In genomic region chr20:45782890-45783289, GRCh38 we compare ENCODE assay signal across 10 cellular contexts. TPM values are rescaled to one million over a fixed set of nuclear protein-coding genes. Genes with fewer than 3 reads are reported as not detected.
A peak's percentile ranks its signal among the peaks of the same experiment; 100 is the strongest.
DNase-seq lines count a peak whose midpoint lies in the region; ATAC-seq lines count a peak whose summit lies in the region.
"Had no signal": no experiment of that assay in that cellular context is flagged by ENCODE, and none has a peak within 500 bp of the region (broad histone marks: within the 10 kb centered on the region; RNA-seq: fewer than 3 reads in every experiment).

No MANE protein-coding gene starts in this region.

- no peaks in the 10 kb centered on the region for H3K9me3 ChIP-seq in stomach smooth muscle (ENCODE audit: control insufficient read depth in 2 of 2, low read length in 2 of 2)
- H3K9me3 ChIP-seq: SJCRH30 had no signal

- H3K4me1 Mint-ChIP-seq in activated T-cell treated with anti-CD3 and anti-CD28 coated beads, Interleukin-2, amount 50 U/mL, for 4 hours (ENCODE audit: low read depth), result peaks cover 7% of the 10 kb centered on the region
- peaks cover 13% of the 10 kb centered on the region for H3K4me1 Mint-ChIP-seq in activated T-cell treated with anti-CD3 and anti-CD28 coated beads, Interleukin-2, amount 50 U/mL, for 24 hours (ENCODE audit: low read depth)

- H3K9ac ChIP-seq in stomach smooth muscle (ENCODE audit: low read length in 2 of 2), result no peak overlapping the region

- no peak overlapping the region for H3K4me3 Mint-ChIP-seq in activated T-cell treated with anti-CD3 and anti-CD28 coated beads, Interleukin-2, amount 50 U/mL, for 4 hours
- H3K4me3 Mint-ChIP-seq in activated T-cell treated with anti-CD3 and anti-CD28 coated beads, Interleukin-2, amount 50 U/mL, for 24 hours, result no peak overlapping the region
- H3K4me3 Mint-ChIP-seq: memory B cell had no signal

- H3K9me3 Mint-ChIP-seq in activated T-cell treated with anti-CD3 and anti-CD28 coated beads, Interleukin-2, amount 50 U/mL, for 4 hours, result no peaks in the 10 kb centered on the region
- H3K9me3 Mint-ChIP-seq in activated T-cell treated with anti-CD3 and anti-CD28 coated beads, Interleukin-2, amount 50 U/mL, for 24 hours, result no peaks in the 10 kb centered on the region
- H3K9me3 Mint-ChIP-seq: memory B cell had no signal

- H3K4me3 ChIP-seq in stomach smooth muscle (ENCODE audit: low read length in 2 of 2), result no peak overlapping the region
- H3K4me3 ChIP-seq: SJCRH30 had no signal

- no peaks in the 10 kb centered on the region for H3K27me3 ChIP-seq in stomach smooth muscle (ENCODE audit: control insufficient read depth in 1 of 2, insufficient read depth in 2 of 2, low read length in 2 of 2)

- no peak for DNase-seq in activated T-cell treated with anti-CD3 and anti-CD28 coated beads, Interleukin-2, amount 50 U/mL, for 4 hours
- no peak for DNase-seq in activated T-cell treated with anti-CD3 and anti-CD28 coated beads, Interleukin-2, amount 50 U/mL, for 24 hours
- peak; percentile 41 for DNase-seq in amniotic epithelial cell (ENCODE audit: low read depth)
- no peak for DNase-seq in DMS153 (lab: John Stamatoyannopoulos, UW)
- DNase-seq in OCI-M2 (lab: John Stamatoyannopoulos, UW; ENCODE audit: unreplicated experiment), result no peak
- DNase-seq: NCI-H2171, SJCRH30 had no signal

- no peaks in the 10 kb centered on the region for H3K36me3 Mint-ChIP-seq in activated T-cell treated with anti-CD3 and anti-CD28 coated beads, Interleukin-2, amount 50 U/mL, for 4 hours (ENCODE audit: insufficient read depth)
- H3K36me3 Mint-ChIP-seq in activated T-cell treated with anti-CD3 and anti-CD28 coated beads, Interleukin-2, amount 50 U/mL, for 24 hours (ENCODE audit: low read depth), result no peaks in the 10 kb centered on the region

- peak overlapping the region; percentile 99 for H3K27ac ChIP-seq in stomach smooth muscle (ENCODE audit: low read length)
- H3K27ac ChIP-seq: SJCRH30 had no signal

- ATAC-seq in activated T-cell treated with anti-CD3 and anti-CD28 coated beads, Interleukin-2, amount 50 U/mL, for 4 hours, result peak; percentile 27 to 59

- no peaks in the 10 kb centered on the region for H3K27me3 Mint-ChIP-seq in activated T-cell treated with anti-CD3 and anti-CD28 coated beads, Interleukin-2, amount 50 U/mL, for 4 hours (ENCODE audit: low read depth)
- H3K27me3 Mint-ChIP-seq in activated T-cell treated with anti-CD3 and anti-CD28 coated beads, Interleukin-2, amount 50 U/mL, for 24 hours, result no peaks in the 10 kb centered on the region

- H3K36me3 ChIP-seq in stomach smooth muscle (ENCODE audit: control insufficient read depth in 2 of 2, insufficient read depth in 2 of 2, low read length in 2 of 2), result no peaks in the 10 kb centered on the region
- H3K36me3 ChIP-seq: SJCRH30 had no signal

- H3K4me1 ChIP-seq in stomach smooth muscle (ENCODE audit: control insufficient read depth, insufficient read depth, low read length), result peaks cover 55% of the 10 kb centered on the region

- H3K27ac Mint-ChIP-seq in activated T-cell treated with anti-CD3 and anti-CD28 coated beads, Interleukin-2, amount 50 U/mL, for 24 hours, result no peak overlapping the region
- H3K27ac Mint-ChIP-seq: memory B cell had no signal

RNA-seq across cellular contexts. Expression of gene WFDC3, which starts 8.8 kb away (rescaled TPM):
- total RNA-seq in activated T-cell treated with anti-CD3 and anti-CD28 coated beads, Interleukin-2, amount 50 U/mL, for 4 hours, result not detected
- total RNA-seq: pulmonary artery endothelial cell had no signal

RNA-seq across cellular contexts. Expression of gene DNTTIP1, which starts 8.9 kb away (rescaled TPM):
- total RNA-seq in activated T-cell treated with anti-CD3 and anti-CD28 coated beads, Interleukin-2, amount 50 U/mL, for 4 hours, result 10 to 100 TPM; 33.9 to 39.6 (median 38.5) TPM

RNA-seq across cellular contexts. Expression of gene UBE2C, which starts 29.6 kb away (rescaled TPM):
- total RNA-seq in activated T-cell treated with anti-CD3 and anti-CD28 coated beads, Interleukin-2, amount 50 U/mL, for 4 hours, result 10 to 100 TPM; 10.5 to 19.4 (median 18.4) TPM

RNA-seq across cellular contexts. Expression of gene TNNC2, which starts 44.2 kb away (rescaled TPM):
- total RNA-seq in activated T-cell treated with anti-CD3 and anti-CD28 coated beads, Interleukin-2, amount 50 U/mL, for 4 hours, result not detected
- total RNA-seq: pulmonary artery endothelial cell had no signal

RNA-seq across cellular contexts. Expression of gene SNX21, which starts 50.7 kb away (rescaled TPM):
- total RNA-seq in activated T-cell treated with anti-CD3 and anti-CD28 coated beads, Interleukin-2, amount 50 U/mL, for 4 hours, result under 1 TPM; 0.83 to 0.98 (median 0.87) TPM
